19 cellular contexts compared by ENCODE assay signal in genomic region chr12:132432126-132432525, GRCh38.
"Had no signal": no experiment of that assay in that cellular context is flagged by ENCODE, and none has a peak within 500 bp of the region (broad histone marks: within the 10 kb centered on the region; RNA-seq: fewer than 3 reads in every experiment).

No MANE protein-coding gene starts in this region.

- H3K9ac ChIP-seq: parathyroid adenoma had no signal

- H2AFZ ChIP-seq: parathyroid adenoma had no signal

- H3K9me3 ChIP-seq: esophagus squamous epithelium, left ventricle myocardium inferior, lower lobe of right lung, prostate gland, sigmoid colon, stomach, uterus had no signal

- H3K4me3 Mint-ChIP-seq: dendritic cell treated with granulocyte-macrophage colony-stimulating factor and Interleukin-4, amounts not matched to agents 40 ng/mL and 50 ng/mL, for 4 days; memory B cell; mesothelial cell of epicardium; natural killer cell; type B pancreatic cell had no signal

- H3K27ac ChIP-seq: esophagus squamous epithelium, left ventricle myocardium inferior, lower lobe of right lung, parathyroid adenoma, prostate gland, sigmoid colon, skin epidermis, stomach, uterus had no signal

- H3K4me1 ChIP-seq: parathyroid adenoma had no signal

- H3K36me3 ChIP-seq: esophagus squamous epithelium, left ventricle myocardium inferior, lower lobe of right lung, prostate gland, sigmoid colon, stomach, uterus had no signal

- H3K36me3 Mint-ChIP-seq: memory B cell, mesothelial cell of epicardium, natural killer cell, type B pancreatic cell had no signal

- H3K27ac Mint-ChIP-seq: dendritic cell treated with granulocyte-macrophage colony-stimulating factor and Interleukin-4, amounts not matched to agents 40 ng/mL and 50 ng/mL, for 4 days; memory B cell; mesothelial cell of epicardium; natural killer cell; type B pancreatic cell had no signal

- H3K9me3 Mint-ChIP-seq: dendritic cell treated with granulocyte-macrophage colony-stimulating factor and Interleukin-4, amounts not matched to agents 40 ng/mL and 50 ng/mL, for 4 days; memory B cell; mesothelial cell of epicardium; natural killer cell; type B pancreatic cell had no signal

- H3K27me3 ChIP-seq: uterus had no signal

- DNase-seq: esophagus squamous epithelium; kidney; left cardiac atrium; left ventricle myocardium inferior; lower lobe of right lung; natural killer cell; sigmoid colon; stimulated activated CD4-positive, alpha-beta T cell treated with anti-CD3 and anti-CD28 coated beads, Interleukin-2, amount 100 ng/mL, for 24 hours; stimulated activated CD4-positive, alpha-beta T cell treated with anti-CD3 and anti-CD28 coated beads, Interleukin-4, amount 100 ng/mL, for 4 hours; stimulated activated naive CD4-positive, alpha-beta T cell; stomach had no signal

- H3K27me3 Mint-ChIP-seq: memory B cell had no signal

- H3K4me3 ChIP-seq: esophagus squamous epithelium, left ventricle myocardium inferior, lower lobe of right lung, prostate gland, sigmoid colon, skin epidermis, stomach, uterus had no signal

- H3K79me2 ChIP-seq: parathyroid adenoma had no signal
